In genomic region chr5:98816574-98817222, GRCh38 we compare ENCODE assay signal across 17 cellular contexts. TPM values are rescaled to one million over a fixed set of nuclear protein-coding genes. Genes with fewer than 3 reads are reported as not detected.
DNase-seq lines count a peak whose midpoint lies in the region; ATAC-seq, FAIRE-seq and TF ChIP-seq lines count a peak whose summit lies in the region.
"Had no signal": no experiment of that assay in that cellular context is flagged by ENCODE, and none has a peak within 500 bp of the region (broad histone marks: within the 10 kb centered on the region; RNA-seq: fewer than 3 reads in every experiment).

No MANE protein-coding gene starts in this region.

- no peak for TF ChIP-seq CTCF in H1 (IDR thresholded peaks at IDR 0.05; ENCODE audit: control extremely low read depth in 1 of 3, insufficient read depth in 1 of 3, low read depth in 1 of 3, low read length in 3 of 3)
- TF ChIP-seq CTCF in thyroid gland (IDR thresholded peaks at IDR 0.05), result no peak

- H3K23ac ChIP-seq in H1 (ENCODE audit: insufficient read length), result no peak overlapping the region

- H4K91ac ChIP-seq in H1 (replicated peaks; ENCODE audit: insufficient read length, low read length), result no peak overlapping the region

- 0 out of 2 replicates have a peak overlapping the region, but pooled peaks have one; percentile 29 for H2BK15ac ChIP-seq in H1 (ENCODE audit: low read length)

- WGBS in H1 (ENCODE audit: extremely low coverage in 1 of 2, insufficient coverage in 1 of 2, insufficient read length in 1 of 2, insufficient replicate concordance in 2 of 2, low coverage in 1 of 2, low lambda C conversion rate in 2 of 2, missing lambda C conversion rate in 1 of 2), 2 experiments, result 95% methylated on average over 6 of the region's 6 CpGs; no CpG with 5 or more reads in 1 of the 2 experiments
- 56 to 61% methylated on average over 6 of the region's 6 CpGs for WGBS in thyroid gland, 2 donors

- H3K18ac ChIP-seq in H1 (ENCODE audit: extremely low read depth, low read length), result no peak overlapping the region

- no peak for TF ChIP-seq EP300 in H1 (IDR thresholded peaks at IDR 0.05; ENCODE audit: borderline replicate concordance in 1 of 2, low read depth in 2 of 2, low read length in 2 of 2)

- no peak overlapping the region for H3K4me2 ChIP-seq in H1 (ENCODE audit: insufficient read depth in 1 of 2, low read depth in 2 of 2, low read length in 2 of 2)
- H3K4me2 ChIP-seq: A549 had no signal

- no peak overlapping the region for H4K5ac ChIP-seq in H1 (ENCODE audit: insufficient read length, low read depth, low read length)

- no peak overlapping the region for H2BK5ac ChIP-seq in H1 (ENCODE audit: low read depth, low read length)

- intact Hi-C loops in thyroid gland (cut with DNase I), result no loop called here

- no peaks in the 10 kb centered on the region for H4K20me1 ChIP-seq in H1 (replicated peaks in 1 of 2; ENCODE audit: control insufficient read depth in 1 of 2, insufficient read depth in 2 of 2, low read length in 2 of 2)

- H3K9me3 ChIP-seq in H1 (ENCODE audit: insufficient read depth in 2 of 2, low read depth in 1 of 2, low read length in 1 of 2) (no peaks in the 10 kb centered on the region; a peak in 1 of 4 replicates), thyroid gland (no peaks in the 10 kb centered on the region)
- H3K9me3 ChIP-seq: prostate gland had no signal

- H2AK5ac ChIP-seq in H1 (ENCODE audit: low read depth, low read length), result no peak overlapping the region

- H3K4me3 ChIP-seq in H1 (ENCODE audit: extremely low read depth in 1 of 4, insufficient read depth in 2 of 4, low read depth in 3 of 4, low read length in 4 of 4), result no peak overlapping the region
- H3K4me3 ChIP-seq in thyroid gland (replicated peaks in 1 of 3), result no peak overlapping the region
- H3K4me3 ChIP-seq: A549, prostate gland had no signal

- H3K27ac ChIP-seq in H1 (ENCODE audit: low read depth, low read length), result no peak overlapping the region
- no peak overlapping the region for H3K27ac ChIP-seq in thyroid gland
- H3K27ac ChIP-seq: A549, brain microvascular endothelial cell, prostate gland had no signal

- CTCF ChIA-PET in H1 (lab: Charles Lee; ENCODE audit: partially characterized antibody), result interaction anchor here (0.6 to 1.8 kb wide), 3 partner anchors 20 to 46 kb away, joined by 3 to 4 read pairs (median 4); no protein-coding TSS in a partner anchor

- no peak overlapping the region for H3K56ac ChIP-seq in H1 (replicated peaks; ENCODE audit: insufficient read length, low read depth, low read length)

- no peaks in the 10 kb centered on the region for H3K79me1 ChIP-seq in H1 (ENCODE audit: low read depth, low read length)

- no peak overlapping the region for H4K8ac ChIP-seq in H1 (ENCODE audit: extremely low read depth, insufficient read depth, low read length)

- H2BK12ac ChIP-seq in H1 (ENCODE audit: low read depth, low read length), result no peak overlapping the region

- no peak overlapping the region for H2BK20ac ChIP-seq in H1 (ENCODE audit: low read length)

- H3K36me3 ChIP-seq in H1 (ENCODE audit: control insufficient read depth in 2 of 4, insufficient read depth in 4 of 4, low read length in 3 of 4), result no peaks in the 10 kb centered on the region
- no peaks in the 10 kb centered on the region for H3K36me3 ChIP-seq in thyroid gland
- H3K36me3 ChIP-seq: brain microvascular endothelial cell, prostate gland had no signal

- no peaks in the 10 kb centered on the region for H3K27me3 ChIP-seq in H1 (replicated peaks in 1 of 4; ENCODE audit: control insufficient read depth in 3 of 4, extremely low read depth in 1 of 4, insufficient read depth in 3 of 4, low read length in 3 of 4)
- H3K27me3 ChIP-seq in thyroid gland, result no peaks in the 10 kb centered on the region
- H3K27me3 ChIP-seq: brain microvascular endothelial cell had no signal

- H2AFZ ChIP-seq in H1 (ENCODE audit: low read length), result no peak overlapping the region

- H3K9ac ChIP-seq in H1 (replicated peaks in 1 of 4; ENCODE audit: extremely low read depth in 1 of 4, low read depth in 3 of 4, low read length in 3 of 4), result no peak overlapping the region

- TF ChIP-seq POLR2A in H1 (IDR thresholded peaks at IDR 0.05; ENCODE audit: control extremely low read depth in 1 of 2, low read depth in 2 of 2, low read length in 2 of 2) (no peak), thyroid gland (IDR thresholded peaks at IDR 0.05) (no peak)

- no peaks in the 10 kb centered on the region for H3K4me1 ChIP-seq in H1 (replicated peaks in 1 of 4; ENCODE audit: control insufficient read depth in 3 of 4, insufficient read depth in 4 of 4, low read length in 3 of 4)
- no peaks in the 10 kb centered on the region for H3K4me1 ChIP-seq in thyroid gland
- H3K4me1 ChIP-seq: A549, prostate gland had no signal

- H3K14ac ChIP-seq in H1 (ENCODE audit: insufficient read length), result no peak overlapping the region

- no peak overlapping the region for H3K4ac ChIP-seq in H1 (replicated peaks; ENCODE audit: insufficient read length, low read depth, low read length)

- no peak for FAIRE-seq in H1 (lab: Jason Lieb, UNC)
- FAIRE-seq: A549 had no signal

- no peak overlapping the region for H2BK120ac ChIP-seq in H1 (replicated peaks; ENCODE audit: low read depth, low read length)

- ATAC-seq in HG03469 (IDR thresholded peaks at IDR 0.05; ENCODE audit: unreplicated experiment), result no peak
- ATAC-seq: A549, left ventricle myocardium superior, T-cell had no signal

- POLR2A ChIA-PET in H1 (lab: Charles Lee; ENCODE audit: partially characterized antibody), result no interaction called here

- H3K23me2 ChIP-seq in H1 (ENCODE audit: low read depth, low read length), result no peaks in the 10 kb centered on the region; the same call in 1 of the 2 replicates

- peak; percentile 44 for DNase-seq in NCI-H345 (lab: John Stamatoyannopoulos, UW)
- DNase-seq in NCI-H345 treated with DMSO at 0.1 percent for 48 hours (lab: John Stamatoyannopoulos, UW; ENCODE audit: unreplicated experiment), result no peak
- DNase-seq in NCI-H774 (lab: John Stamatoyannopoulos, UW), result peak; percentile 4
- DNase-seq in H1 (ENCODE audit: low read depth in 1 of 2, low spot score in 2 of 2), result no peak
- peak; percentile 67 to 72 for DNase-seq in thyroid gland
- no peak for DNase-seq in activated effector memory CD4-positive, alpha-beta T cell treated with Interleukin-2 at 50 U/mL for 16 hours
- DNase-seq in T-helper 2 cell, result no peak
- DNase-seq: brain microvascular endothelial cell; CD4-positive, alpha-beta T cell; GDM1; left ventricle myocardium superior; naive B cell; NCI-H1930; T-cell had no signal

- TF ChIP-seq RAD21 in H1 (IDR thresholded peaks at IDR 0.05 in 1 of 2, conservative IDR thresholded peaks at IDR 0.05 in 1 of 2; ENCODE audit: low read depth in 2 of 2, low read length in 2 of 2), result no peak

- H3K79me2 ChIP-seq in H1 (ENCODE audit: control insufficient read depth in 1 of 2, insufficient read depth in 2 of 2, low read length in 2 of 2), result no peaks in the 10 kb centered on the region

TF ChIP-seq in H1, 55 proteins besides CTCF, POLR2A, EP300 and RAD21 (continues in another document):
- no peak for TF ChIP-seq FOSL1 (IDR thresholded peaks at IDR 0.05; ENCODE audit: insufficient read depth, low read depth, low read length)
- no peak for TF ChIP-seq ZNF274 (IDR thresholded peaks at IDR 0.05; ENCODE audit: borderline replicate concordance, extremely low read depth, low read length)
- TF ChIP-seq CBX8 (IDR thresholded peaks at IDR 0.05; ENCODE audit: borderline replicate concordance, low read depth, low read length), result no peak
- no peak for TF ChIP-seq TAF1 (IDR thresholded peaks at IDR 0.05; ENCODE audit: low read depth, low read length)
- no peak for TF ChIP-seq EGR1 (IDR thresholded peaks at IDR 0.05; ENCODE audit: borderline replicate concordance, low read depth, low read length)
- TF ChIP-seq SP2 (IDR thresholded peaks at IDR 0.05; ENCODE audit: low read length), result no peak

RNA-seq across cellular contexts. Expression of gene RGMB, which starts 43.2 kb away (rescaled TPM):
- total RNA-seq in H1 (2021; fragmentation: NEBNext Ultra II Directional; extraction: Animal tissue kit (Norgen Biotek cat#: 25700)), result 27.0 and 27.9 TPM in 2 replicates
- polyA plus RNA-seq in H1 (2011; rRNA removed), result 11.7 and 24.4 TPM in 2 replicates
- polyA plus RNA-seq in H1 (2011; cell fraction: cytosol; rRNA removed), result 17.4 TPM
- 35.8 TPM for polyA plus RNA-seq in H1 (2011; cell fraction: nucleus; rRNA removed)
- polyA plus RNA-seq in H1 (2012, experiment 1 of 2), result 7.3 to 10.4 TPM (median 9.0 TPM) in 4 replicates
- 4.7 TPM for polyA plus RNA-seq in H1 (2012, experiment 2 of 2)
- polyA plus RNA-seq in H1 (2013, experiment 1 of 2), result 18.4 TPM
- polyA plus RNA-seq in H1 (2013, experiment 2 of 2), result 19.6 TPM
- 25.7 and 42.7 TPM in 2 replicates for polyA minus RNA-seq in H1 (2011; rRNA and poly(A)+ RNA removed)
- 21.7 TPM for polyA minus RNA-seq in H1 (2011; cell fraction: cytosol; rRNA and poly(A)+ RNA removed)
- polyA minus RNA-seq in H1 (2011; cell fraction: nucleus; rRNA and poly(A)+ RNA removed), result 68.1 TPM
- 10 to 100 TPM; 25.3 to 29.7 (median 27.5) TPM for total RNA-seq in thyroid gland

Comparison
In these comparisons a context has a peak if more than half of its experiments do, and no peak if none do; other contexts are left out.
1. DNase-seq: peak in NCI-H345 (single experiment), NCI-H774 (single experiment) and thyroid gland (2 of 2); none in NCI-H345 treated with DMSO at 0.1 percent for 48 hours (single experiment), H1 (0 of 2), activated effector memory CD4-positive, alpha-beta T cell treated with Interleukin-2 at 50 U/mL for 16 hours (single experiment) and T-helper 2 cell (0 of 5).